In genomic region chr1:231162970-231163830, GRCh38 we compare ENCODE assay signal across 10 cellular contexts. TPM values are rescaled to one million over a fixed set of nuclear protein-coding genes. Genes with fewer than 3 reads are reported as not detected.
DNase-seq lines count a peak whose midpoint lies in the region; ATAC-seq and TF ChIP-seq lines count a peak whose summit lies in the region.
"Had no signal": no experiment of that assay in that cellular context is flagged by ENCODE, and none has a peak within 500 bp of the region (broad histone marks: within the 10 kb centered on the region; RNA-seq: fewer than 3 reads in every experiment).

No MANE protein-coding gene starts in this region.

- no peak overlapping the region for H3K27ac Mint-ChIP-seq in Calu3 (ENCODE audit: unreplicated experiment)
- H3K27ac Mint-ChIP-seq in activated naive CD4-positive, alpha-beta T cell treated with anti-CD3 and anti-CD28 coated beads, Interleukin-2, amount 50 U/mL, for 72 hours, result no peak overlapping the region

- TF ChIP-seq CTCF in Calu3 (IDR thresholded peaks at IDR 0.05; ENCODE audit: unreplicated experiment) (no peak), HFF-Myc (IDR thresholded peaks at IDR 0.05; ENCODE audit: low read depth, low read length, missing control alignments) (no peak), colonic mucosa (IDR thresholded peaks at IDR 0.05) (no peak), lower leg skin (IDR thresholded peaks at IDR 0.05) (no peak)

- no peak for ATAC-seq in activated naive CD4-positive, alpha-beta T cell treated with anti-CD3 and anti-CD28 coated beads, Interleukin-2, amount 50 U/mL, for 72 hours
- ATAC-seq in HG02571 (IDR thresholded peaks at IDR 0.05; ENCODE audit: unreplicated experiment) (no peak), HG02885 (IDR thresholded peaks at IDR 0.05; ENCODE audit: poor library complexity, unreplicated experiment) (no peak)

- peak overlapping the region; percentile 23 for H3K4me3 ChIP-seq in HFF-Myc (replicated peaks; ENCODE audit: low read depth, low read length)
- H3K4me3 ChIP-seq in colonic mucosa, result peak overlapping the region; percentile 30
- peak overlapping the region; percentile 76 for H3K4me3 ChIP-seq in neuron (ENCODE audit: low read length)
- H3K4me3 ChIP-seq in lower leg skin (ENCODE audit: low read depth, poor library complexity, severe bottlenecking), result no peak overlapping the region

- peaks cover 12% of the 10 kb centered on the region for H3K4me1 ChIP-seq in colonic mucosa
- H3K4me1 ChIP-seq in neuron (ENCODE audit: insufficient read depth, low read length), result peaks cover 24% of the 10 kb centered on the region

- H3K27me3 Mint-ChIP-seq in Calu3 (ENCODE audit: unreplicated experiment), result peaks cover 76% of the 10 kb centered on the region

- no peak overlapping the region for H3K9ac ChIP-seq in colonic mucosa (ENCODE audit: low read depth in 2 of 2, low read length in 2 of 2)

- no peak overlapping the region for H3K27ac ChIP-seq in colonic mucosa

- H3K9me3 ChIP-seq in colonic mucosa, result no peaks in the 10 kb centered on the region
- H3K9me3 ChIP-seq in neuron (ENCODE audit: low read length), result no peaks in the 10 kb centered on the region

- no peaks in the 10 kb centered on the region for H3K36me3 Mint-ChIP-seq in Calu3 (ENCODE audit: insufficient read depth, unreplicated experiment)
- H3K36me3 Mint-ChIP-seq in activated naive CD4-positive, alpha-beta T cell treated with anti-CD3 and anti-CD28 coated beads, Interleukin-2, amount 50 U/mL, for 72 hours, result peaks cover 0 to 10% of the 10 kb centered on the region in 2 donors

- H3K36me3 ChIP-seq in colonic mucosa (no peaks in the 10 kb centered on the region), neuron (ENCODE audit: insufficient read depth, low read length) (no peaks in the 10 kb centered on the region)

- 10% methylated on average over 72 of the region's 98 CpGs; no CpG with 5 or more reads in 1 of the 2 donors for WGBS in lower leg skin, 2 donors

- H3K4me1 Mint-ChIP-seq in Calu3 (ENCODE audit: low read depth, unreplicated experiment), result no peaks in the 10 kb centered on the region
- H3K4me1 Mint-ChIP-seq: central memory CD8-positive, alpha-beta T cell had no signal

- H3K4me3 Mint-ChIP-seq in Calu3 (ENCODE audit: low read depth, unreplicated experiment), result peak overlapping the region; percentile 59
- H3K4me3 Mint-ChIP-seq: activated CD4-positive, alpha-beta T cell treated with anti-CD3 and anti-CD28 coated beads, Interleukin-2, amount 10 ng/mL, durations not matched to agents 7 days and 5 days; central memory CD8-positive, alpha-beta T cell had no signal

- CTCF ChIA-PET in Calu3 (lab: Charles Lee), result interaction anchor here (1.0 kb wide), 1 partner anchor 31 kb away, joined by 3 read pairs; no protein-coding TSS in a partner anchor

- H3K9me3 Mint-ChIP-seq in Calu3 (ENCODE audit: low read depth, unreplicated experiment), result no peaks in the 10 kb centered on the region
- no peaks in the 10 kb centered on the region for H3K9me3 Mint-ChIP-seq in activated naive CD4-positive, alpha-beta T cell treated with anti-CD3 and anti-CD28 coated beads, Interleukin-2, amount 50 U/mL, for 72 hours
- H3K9me3 Mint-ChIP-seq: activated CD4-positive, alpha-beta T cell treated with anti-CD3 and anti-CD28 coated beads, Interleukin-2, amount 10 ng/mL, durations not matched to agents 7 days and 5 days; central memory CD8-positive, alpha-beta T cell had no signal

- no peak for DNase-seq in Calu3
- DNase-seq in HFF-Myc (ENCODE audit: extremely low read depth, low read depth), result no peak
- no peak for DNase-seq in colonic mucosa
- DNase-seq in lower leg skin (ENCODE audit: low spot score in 2 of 2), result no peak
- no peak for DNase-seq in activated naive CD4-positive, alpha-beta T cell treated with anti-CD3 and anti-CD28 coated beads, Interleukin-2, amount 50 U/mL, for 72 hours (ENCODE audit: low spot score in 2 of 2)

- H2AFZ ChIP-seq in neuron (ENCODE audit: low read depth, low read length), result peak overlapping the region; percentile 97

- H3K27me3 ChIP-seq in colonic mucosa (peaks cover 64% of the 10 kb centered on the region), neuron (ENCODE audit: insufficient read depth, low read length) (peaks cover 20% of the 10 kb centered on the region)

- TF ChIP-seq POLR2A in lower leg skin (IDR thresholded peaks at IDR 0.05), result no peak

- no TSS peak for BruUV-seq in Calu3 (replicated peaks; lab: Mats Ljungman, UMichigan)

- intact Hi-C loops in Calu3 (cut with micrococcal nuclease; ENCODE audit: unreplicated experiment), result no loop called here
- intact Hi-C loops in colonic mucosa (cut with DNase I), result no loop called here
- intact Hi-C loops in lower leg skin (cut with DNase I; ENCODE audit: low total_unique reads), result no loop called here

RNA-seq across cellular contexts. Expression of gene TRIM67, which starts 1.3 kb away (rescaled TPM):
- 0.09 and 0.15 TPM in 2 replicates for total RNA-seq in Calu3 (2022)
- total RNA-seq in colonic mucosa, result under 1 TPM in 1 of 2 donors, not detected in 1; 0.03 TPM
- under 1 TPM in 2 of 4 donors, not detected in 2; 0.03 to 0.29 TPM for total RNA-seq in lower leg skin
- under 1 TPM in 1 of 2 donors, not detected in 1; 0.02 TPM for total RNA-seq in activated naive CD4-positive, alpha-beta T cell treated with anti-CD3 and anti-CD28 coated beads, Interleukin-2, amount 50 U/mL, for 72 hours
- total RNA-seq: activated CD4-positive, alpha-beta T cell treated with anti-CD3 and anti-CD28 coated beads, Interleukin-2, amount 10 ng/mL, durations not matched to agents 7 days and 5 days had no signal
